Comparison of ENCODE assay signal across 1 cellular context in genomic region chr17:28055546-28056275, GRCh38.
TF ChIP-seq lines count a peak whose summit lies in the region.

No MANE protein-coding gene starts in this region.

TF ChIP-seq in IMR-90, 13 proteins besides CTCF, POLR2A, EP300 and RAD21 (continued from another document):
- no peak for TF ChIP-seq BHLHE40 (IDR thresholded peaks at IDR 0.05; ENCODE audit: low read depth, low read length)
- TF ChIP-seq NFE2L2 (IDR thresholded peaks at IDR 0.05; ENCODE audit: low read depth, low read length) = no peak
- TF ChIP-seq MXI1 (IDR thresholded peaks at IDR 0.05; ENCODE audit: borderline replicate concordance, low read depth, low read length) = no peak
- no peak for TF ChIP-seq USF2 (IDR thresholded peaks at IDR 0.05; ENCODE audit: low read depth, low read length)
- TF ChIP-seq CHD1 (IDR thresholded peaks at IDR 0.05; ENCODE audit: low read depth, low read length) = no peak
- no peak for TF ChIP-seq RCOR1 (IDR thresholded peaks at IDR 0.05; ENCODE audit: insufficient replicate concordance, low read length)
- TF ChIP-seq FOS (IDR thresholded peaks at IDR 0.05; ENCODE audit: low read depth, low read length) = no peak
- TF ChIP-seq ELK1 (IDR thresholded peaks at IDR 0.05; ENCODE audit: borderline replicate concordance, low read depth, low read length) = no peak
- no peak for TF ChIP-seq MAZ (IDR thresholded peaks at IDR 0.05; ENCODE audit: borderline replicate concordance, low read depth, low read length)
